Comparison of ENCODE assay signal across 14 cellular contexts in the genomic region with DNA sequence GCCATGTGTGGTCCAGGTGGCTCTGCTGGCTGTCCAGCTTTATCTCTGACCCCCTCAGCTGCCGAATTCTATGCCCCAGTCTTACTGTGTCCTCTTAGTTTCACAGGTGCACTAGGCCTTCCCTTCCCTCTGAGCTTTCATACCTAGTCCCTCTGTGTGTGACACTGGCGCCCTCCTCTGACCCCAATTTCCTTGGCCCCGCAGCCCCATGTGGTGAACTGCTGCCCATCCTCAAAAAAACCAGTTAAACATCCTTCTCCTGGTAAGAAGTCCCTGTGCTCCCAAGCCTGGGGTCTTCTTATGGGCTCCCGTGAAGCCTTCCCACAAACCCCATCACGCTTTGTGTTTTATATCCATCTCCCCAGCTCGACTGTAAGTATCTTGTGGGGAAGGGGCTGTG.
A peak's percentile ranks its signal among the peaks of the same experiment; 100 is the strongest.
DNase-seq lines count a peak whose midpoint lies in the region; ATAC-seq and TF ChIP-seq lines count a peak whose summit lies in the region.
"Had no signal": no experiment of that assay in that cellular context is flagged by ENCODE, and none has a peak within 500 bp of the region (broad histone marks: within the 10 kb centered on the region; RNA-seq: fewer than 3 reads in every experiment).

No MANE protein-coding gene starts in this region.

- WGBS in GM23248 (ENCODE audit: low coverage in 1 of 2, low lambda C conversion rate in 2 of 2, missing lambda C conversion rate in 2 of 2), 2 experiments = 89 to 90% methylated on average over 6 of the region's 6 CpGs
- 90 to 92% methylated on average over 6 of the region's 6 CpGs for WGBS in sigmoid colon, 2 donors

- ATAC-seq in HG02973 (IDR thresholded peaks at IDR 0.05; ENCODE audit: unreplicated experiment) = no peak
- ATAC-seq in HG03460 (IDR thresholded peaks at IDR 0.05; ENCODE audit: unreplicated experiment) = no peak

- H3F3A ChIP-seq in GM23248 (ENCODE audit: insufficient read depth) = peaks cover 54% of the 10 kb centered on the region

- no peaks in the 10 kb centered on the region for H3K9me3 Mint-ChIP-seq in nephron
- H3K9me3 Mint-ChIP-seq: CD8-positive, alpha-beta memory T cell had no signal

- peak overlapping the region; percentile 77; the same call in 1 of the 2 replicates for H3K9ac ChIP-seq in GM23248
- H3K9ac ChIP-seq: KMS-11 had no signal

- H2AFZ ChIP-seq in GM23248 = peak overlapping the region; percentile 40

- H3K27ac Mint-ChIP-seq in nephron = peak overlapping the region; percentile 63 to 85 (median 68)

- H3K27me3 ChIP-seq in GM23248 (replicated peaks; ENCODE audit: insufficient read depth) (no peaks in the 10 kb centered on the region), ascending aorta (no peaks in the 10 kb centered on the region), sigmoid colon (no peaks in the 10 kb centered on the region)

- peaks cover 13% of the 10 kb centered on the region for H3K27me3 Mint-ChIP-seq in nephron (ENCODE audit: low read depth)

- no peak overlapping the region for H3K4me2 ChIP-seq in GM23248 (ENCODE audit: unreplicated experiment)
- H3K4me2 ChIP-seq: KMS-11 had no signal

- H4K20me1 ChIP-seq in GM23248 (ENCODE audit: insufficient read depth) = no peaks in the 10 kb centered on the region

- TF ChIP-seq POLR2A in sigmoid colon (IDR thresholded peaks at IDR 0.05) = no peak

- no peaks in the 10 kb centered on the region for H3K79me2 ChIP-seq in GM23248 (ENCODE audit: insufficient read depth)

- H3K36me3 Mint-ChIP-seq in nephron (ENCODE audit: low read depth) = no peaks in the 10 kb centered on the region
- H3K36me3 Mint-ChIP-seq: CD8-positive, alpha-beta memory T cell had no signal

- TF ChIP-seq CTCF in ascending aorta (IDR thresholded peaks at IDR 0.05) (no peak), nephron (IDR thresholded peaks at IDR 0.05; ENCODE audit: unreplicated experiment in 3 of 3) (no peak), sigmoid colon (IDR thresholded peaks at IDR 0.05) (no peak)

- DNase-seq in NCI-H748 (lab: John Stamatoyannopoulos, UW; ENCODE audit: unreplicated experiment) (peak; percentile 10), NCI-H748 treated with DMSO at 0.1 percent for 48 hours (lab: John Stamatoyannopoulos, UW) (no peak), GM23248 (no peak), ascending aorta (ENCODE audit: low spot score in 2 of 2) (no peak), sigmoid colon (no peak)
- DNase-seq: CD8-positive, alpha-beta memory T cell; GF-D8; stimulated activated naive CD4-positive, alpha-beta T cell had no signal

- H3K9me2 ChIP-seq in GM23248 (ENCODE audit: insufficient read depth) = no peaks in the 10 kb centered on the region

- H3K4me3 Mint-ChIP-seq in nephron = no peak overlapping the region
- H3K4me3 Mint-ChIP-seq: CD8-positive, alpha-beta memory T cell had no signal

- intact Hi-C loops in ascending aorta (cut with DNase I) (loop anchor here (5.0 to 10.0 kb wide), 2 partner anchors 118 to 244 kb away; no protein-coding TSS in a partner anchor), sigmoid colon (cut with DNase I) (no loop called here)

- H3K9me3 ChIP-seq in GM23248 (ENCODE audit: low read depth) (no peaks in the 10 kb centered on the region), ascending aorta (no peaks in the 10 kb centered on the region), sigmoid colon (no peaks in the 10 kb centered on the region)

- peaks cover 68% of the 10 kb centered on the region for H3K4me1 ChIP-seq in GM23248 (ENCODE audit: insufficient read depth)
- H3K4me1 ChIP-seq in ascending aorta = peaks cover 16 to 26% of the 10 kb centered on the region in 2 donors
- no peaks in the 10 kb centered on the region for H3K4me1 ChIP-seq in sigmoid colon

- H3K4me3 ChIP-seq in GM23248 (no peak overlapping the region), ascending aorta (no peak overlapping the region), sigmoid colon (no peak overlapping the region)
- H3K4me3 ChIP-seq: lung, SK-N-MC had no signal

- peaks cover 41% of the 10 kb centered on the region for H3K4me1 Mint-ChIP-seq in nephron

- in situ Hi-C loops in GM23248 (cut with MboI) = no loop called here

- no peaks in the 10 kb centered on the region for H3K36me3 ChIP-seq in GM23248 (ENCODE audit: low read depth)
- no peaks in the 10 kb centered on the region for H3K36me3 ChIP-seq in ascending aorta
- no peaks in the 10 kb centered on the region for H3K36me3 ChIP-seq in sigmoid colon

- no peak for TF ChIP-seq EP300 in sigmoid colon (IDR thresholded peaks at IDR 0.05)

- H3K27ac ChIP-seq in GM23248 = peak overlapping the region; percentile 93
- peak overlapping the region; percentile 89 to 95 for H3K27ac ChIP-seq in ascending aorta
- H3K27ac ChIP-seq in sigmoid colon = no peak overlapping the region
- H3K27ac ChIP-seq: KMS-11, SK-N-MC had no signal

Comparison
In these comparisons a context has a peak if more than half of its experiments do, and no peak if none do; other contexts are left out.
1. H3K27ac ChIP-seq: peak in GM23248 (single experiment) and ascending aorta (2 of 2); none in sigmoid colon (0 of 4).